8 cellular contexts compared by ENCODE assay signal in the genomic region with DNA sequence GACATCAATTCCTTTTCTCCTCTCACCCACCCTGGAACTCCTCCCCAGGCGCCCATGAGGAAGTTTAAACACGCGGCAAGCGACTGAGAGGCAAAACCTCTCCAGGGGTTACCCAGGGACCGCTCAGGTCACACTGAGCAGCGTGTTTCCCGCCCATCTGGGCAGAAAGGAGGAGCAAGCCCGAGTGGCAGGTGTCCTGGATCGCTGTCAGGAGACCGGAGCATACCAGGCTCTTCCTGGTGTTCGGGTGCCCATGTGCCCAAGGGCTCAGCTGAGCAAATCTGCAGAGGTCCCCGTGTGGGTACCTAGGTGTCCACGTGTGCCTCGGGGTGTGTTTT. TPM values are rescaled to one million over a fixed set of nuclear protein-coding genes. Genes with fewer than 3 reads are reported as not detected.
DNase-seq lines count a peak whose midpoint lies in the region; ATAC-seq and TF ChIP-seq lines count a peak whose summit lies in the region.

No MANE protein-coding gene starts in this region.

- no peaks in the 10 kb centered on the region for H3K27me3 ChIP-seq in skeletal muscle tissue (ENCODE audit: control insufficient read depth in 3 of 3, insufficient read depth in 3 of 3, low read length in 3 of 3)

- peak overlapping the region; percentile 85 for H3K27ac ChIP-seq in skeletal muscle tissue (ENCODE audit: low read depth, low read length)

- no peaks in the 10 kb centered on the region for H3K9me3 ChIP-seq in skeletal muscle tissue (ENCODE audit: control insufficient read depth in 3 of 3, low read length in 3 of 3)

- H3K36me3 Mint-ChIP-seq in activated naive CD8-positive, alpha-beta T cell: peaks cover 5% of the 10 kb centered on the region

- peaks cover 11 to 14% (median 13%) of the 10 kb centered on the region in 3 donors for H3K36me3 ChIP-seq in skeletal muscle tissue (ENCODE audit: control insufficient read depth in 3 of 3, insufficient read depth in 3 of 3, low read length in 3 of 3)

- H3K4me1 Mint-ChIP-seq in activated naive CD8-positive, alpha-beta T cell (ENCODE audit: low read depth): peaks cover 18% of the 10 kb centered on the region

- peak overlapping the region; percentile 88 to 90 (median 89) for H3K9ac ChIP-seq in skeletal muscle tissue (ENCODE audit: low read depth in 1 of 3, low read length in 3 of 3)

- peak; percentile 0 for ATAC-seq in GM18519 (IDR thresholded peaks at IDR 0.05; ENCODE audit: low FRiP score, unreplicated experiment)
- ATAC-seq in HG03135 (IDR thresholded peaks at IDR 0.05; ENCODE audit: unreplicated experiment): peak; percentile 7

- no peaks in the 10 kb centered on the region for H3K9me3 Mint-ChIP-seq in activated naive CD8-positive, alpha-beta T cell (ENCODE audit: low read depth)

- H3K4me3 ChIP-seq in AG04449 (ENCODE audit: low read depth, low read length) (peak overlapping the region; percentile 92), iPS-11a (ENCODE audit: low read depth, low read length) (peak overlapping the region; percentile 82), skeletal muscle tissue (ENCODE audit: low read length in 3 of 3) (peak overlapping the region; percentile 85 to 93 (median 88))

- POLR2A ChIA-PET in AG04449 (lab: Yijun Ruan, JAX): interaction anchor here (0.7 to 1.4 kb wide), 7 partner anchors 11 to 167 kb away, joined by 3 to 23 read pairs (median 8); partner anchors contain the start of genes GGA3, GRB2, MIF4GD and MRPS7

- no peak for TF ChIP-seq CTCF in AG04449 (IDR thresholded peaks at IDR 0.05; ENCODE audit: insufficient read depth, low read length, missing control alignments)

- DNase-seq in AG04449 (ENCODE audit: low read depth, low spot score): no peak
- DNase-seq in NCI-H446 treated with DMSO at 0.1 percent for 48 hours (lab: John Stamatoyannopoulos, UW): peak; percentile 35
- DNase-seq in activated CD8-positive, alpha-beta memory T cell treated with anti-CD3 and anti-CD28 coated beads, Interleukin-2, amount 50 U/mL, for 48 hours: no peak

- CTCF ChIA-PET in AG04449 (lab: Yijun Ruan, JAX): interaction anchor here (0.9 to 5.7 kb wide), 7 partner anchors 17 to 123 kb away, joined by 4 to 54 read pairs (median 6); partner anchors contain the start of gene MIF4GD

- peak overlapping the region; percentile 100 for H3K27ac Mint-ChIP-seq in activated naive CD8-positive, alpha-beta T cell

- H3K4me1 ChIP-seq in skeletal muscle tissue (ENCODE audit: control insufficient read depth in 3 of 3, insufficient read depth in 3 of 3, low read length in 3 of 3): peaks cover 6 to 11% (median 7%) of the 10 kb centered on the region in 3 donors

- peak overlapping the region; percentile 98 for H3K4me3 Mint-ChIP-seq in activated naive CD8-positive, alpha-beta T cell

- H3K27me3 Mint-ChIP-seq in activated naive CD8-positive, alpha-beta T cell: no peaks in the 10 kb centered on the region

RNA-seq across cellular contexts. Expression of gene SLC25A19, which starts 0.5 kb away (rescaled TPM):
- total RNA-seq in skeletal muscle tissue: 1.0 TPM

RNA-seq across cellular contexts. Expression of gene MIF4GD, which starts 17.7 kb away (rescaled TPM):
- total RNA-seq in skeletal muscle tissue: 7.8 TPM

RNA-seq across cellular contexts. Expression of gene MRPS7, which starts 27.1 kb away (rescaled TPM):
- total RNA-seq in skeletal muscle tissue: 71.5 TPM

RNA-seq across cellular contexts. Expression of gene GGA3, which starts 27.3 kb away (rescaled TPM):
- 4.7 TPM for total RNA-seq in skeletal muscle tissue
